ENCODE assay signal across 1 cellular context in genomic region chr5:10283927-10284635, GRCh38.
TF ChIP-seq lines count a peak whose summit lies in the region.

No MANE protein-coding gene starts in this region.

TF ChIP-seq in HepG2, 621 proteins besides CTCF, POLR2A, EP300 and RAD21 (continued from another document and continues in another):
- TF ChIP-seq ARID5B (CRISPR knock-in tag; IDR thresholded peaks at IDR 0.05) (0 out of 2 replicates have a peak, but pooled peaks have one; percentile 25), CHD2 (IDR thresholded peaks at IDR 0.05; ENCODE audit: low read depth, low read length) (no peak), TEAD3 (CRISPR knock-in tag; optimal IDR thresholded peaks at IDR 0.05; ENCODE audit: borderline replicate concordance) (no peak), KDM4B (CRISPR knock-in tag; IDR thresholded peaks at IDR 0.05) (no peak), KDM5B (CRISPR knock-in tag; IDR thresholded peaks at IDR 0.05; ENCODE audit: borderline replicate concordance) (0 out of 2 replicates have a peak, but pooled peaks have one; percentile 47), ZNF614 (CRISPR knock-in tag; IDR thresholded peaks at IDR 0.05; ENCODE audit: borderline replicate concordance) (peak; percentile 56; the same call in 1 of the 2 replicates), PTBP1 (IDR thresholded peaks at IDR 0.05; ENCODE audit: low read depth, low read length, poor library complexity, severe bottlenecking) (no peak), ZNF333 (CRISPR knock-in tag; IDR thresholded peaks at IDR 0.05; ENCODE audit: borderline replicate concordance) (no peak), ZBTB38 (CRISPR knock-in tag; IDR thresholded peaks at IDR 0.05) (peak; percentile 70; the same call in 1 of the 2 replicates), ATF6 (CRISPR knock-in tag; conservative IDR thresholded peaks at IDR 0.05) (no peak), EEA1 (CRISPR knock-in tag; IDR thresholded peaks at IDR 0.05; ENCODE audit: borderline replicate concordance) (no peak), ZNF501 (CRISPR knock-in tag; IDR thresholded peaks at IDR 0.05) (no peak), NCOR1 (IDR thresholded peaks at IDR 0.05; ENCODE audit: borderline replicate concordance, low read length) (no peak), GATAD2A (CRISPR knock-in tag; IDR thresholded peaks at IDR 0.05) (0 out of 2 replicates have a peak, but pooled peaks have one; percentile 20), FIP1L1 (IDR thresholded peaks at IDR 0.05; ENCODE audit: borderline replicate concordance, insufficient read depth, low read depth, low read length) (no peak), TRAFD1 (CRISPR knock-in tag; IDR thresholded peaks at IDR 0.05; ENCODE audit: borderline replicate concordance) (no peak), ZNF615 (CRISPR knock-in tag; IDR thresholded peaks at IDR 0.05; ENCODE audit: borderline replicate concordance) (no peak), GMEB2 (CRISPR knock-in tag; IDR thresholded peaks at IDR 0.05; ENCODE audit: low read depth) (no peak), ZNF709 (CRISPR knock-in tag; IDR thresholded peaks at IDR 0.05) (no peak), ONECUT2 (CRISPR knock-in tag; IDR thresholded peaks at IDR 0.05) (no peak), ZHX2 (IDR thresholded peaks at IDR 0.05; ENCODE audit: low read depth) (no peak), ZHX2 (CRISPR knock-in tag; IDR thresholded peaks at IDR 0.05; ENCODE audit: borderline replicate concordance) (no peak), SOX13 (IDR thresholded peaks at IDR 0.05) (no peak), SOX13 (CRISPR knock-in tag; conservative IDR thresholded peaks at IDR 0.05 in 1 of 2, IDR thresholded peaks at IDR 0.05 in 1 of 2) (peak in 1 of 2 experiments; percentile 43; a peak in 1 of 4 replicates), ZNF30 (CRISPR knock-in tag; IDR thresholded peaks at IDR 0.05) (no peak), EZH2 (conservative IDR thresholded peaks at IDR 0.05; ENCODE audit: low read depth, low read length) (no peak), ZEB1 (IDR thresholded peaks at IDR 0.05; ENCODE audit: insufficient replicate concordance, low read depth) (no peak), MEIS1 (CRISPR knock-in tag; IDR thresholded peaks at IDR 0.05; ENCODE audit: borderline replicate concordance) (no peak), TERF1 (CRISPR knock-in tag; IDR thresholded peaks at IDR 0.05) (no peak), NFE2 (CRISPR knock-in tag; IDR thresholded peaks at IDR 0.05) (no peak), ZNF362 (CRISPR knock-in tag; IDR thresholded peaks at IDR 0.05; ENCODE audit: borderline replicate concordance) (no peak), ZNF263 (CRISPR knock-in tag; IDR thresholded peaks at IDR 0.05) (no peak), ZNF354B (CRISPR knock-in tag; IDR thresholded peaks at IDR 0.05) (no peak), SOX6 (IDR thresholded peaks at IDR 0.05) (no peak), SOX6 (CRISPR knock-in tag; IDR thresholded peaks at IDR 0.05) (peak; percentile 58), NFKB2 (CRISPR knock-in tag; IDR thresholded peaks at IDR 0.05; ENCODE audit: borderline replicate concordance) (no peak), ZNF598 (CRISPR knock-in tag; IDR thresholded peaks at IDR 0.05; ENCODE audit: borderline replicate concordance) (no peak), BCL6 (CRISPR knock-in tag; IDR thresholded peaks at IDR 0.05) (0 out of 2 replicates have a peak, but pooled peaks have one; percentile 12), ZNF101 (CRISPR knock-in tag; IDR thresholded peaks at IDR 0.05; ENCODE audit: borderline replicate concordance, low read depth) (no peak), MAX (IDR thresholded peaks at IDR 0.05) (peak; percentile 44; the same call in 1 of the 2 replicates), ZSCAN9 (CRISPR knock-in tag; IDR thresholded peaks at IDR 0.05; ENCODE audit: borderline replicate concordance) (peak; percentile 43; the same call in 1 of the 2 replicates), IKZF5 (CRISPR knock-in tag; IDR thresholded peaks at IDR 0.05) (peak; percentile 48; the same call in 1 of the 2 replicates)
